ENCODE assay signal across 1 cellular context in genomic region chr2:65407240-65407639, GRCh38.
TF ChIP-seq lines count a peak whose summit lies in the region.

No MANE protein-coding gene starts in this region.

TF ChIP-seq in HCT116, 20 proteins besides CTCF, POLR2A, EP300 and RAD21 (continued from another document):
- TF ChIP-seq ZBTB33 (IDR thresholded peaks at IDR 0.05; ENCODE audit: extremely low read depth, insufficient replicate concordance, low read length) = no peak
- TF ChIP-seq ELF1 (IDR thresholded peaks at IDR 0.05; ENCODE audit: borderline replicate concordance, low read depth) = no peak
- TF ChIP-seq, protein P1, sequence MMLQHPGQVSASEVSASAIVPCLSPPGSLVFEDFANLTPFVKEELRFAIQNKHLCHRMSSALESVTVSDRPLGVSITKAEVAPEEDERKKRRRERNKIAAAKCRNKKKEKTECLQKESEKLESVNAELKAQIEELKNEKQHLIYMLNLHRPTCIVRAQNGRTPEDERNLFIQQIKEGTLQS (IDR thresholded peaks at IDR 0.05) = no peak
- no peak for TF ChIP-seq YY1 (IDR thresholded peaks at IDR 0.05; ENCODE audit: extremely low read depth, insufficient replicate concordance, low read depth, low read length)
- TF ChIP-seq JUND (IDR thresholded peaks at IDR 0.05) = no peak
- no peak for TF ChIP-seq FOSL1 (IDR thresholded peaks at IDR 0.05; ENCODE audit: low read depth)
- TF ChIP-seq EZH2 (IDR thresholded peaks at IDR 0.05) = no peak
- no peak for TF ChIP-seq SP1 (IDR thresholded peaks at IDR 0.05; ENCODE audit: low read depth)
- TF ChIP-seq SRF (IDR thresholded peaks at IDR 0.05; ENCODE audit: low read depth) = no peak
- TF ChIP-seq SIN3A (IDR thresholded peaks at IDR 0.05; ENCODE audit: low read depth) = no peak
- TF ChIP-seq ZFX (IDR thresholded peaks at IDR 0.05) = no peak
- TF ChIP-seq CEBPB (IDR thresholded peaks at IDR 0.05; ENCODE audit: low read depth) = no peak
- no peak for TF ChIP-seq EGR1 (IDR thresholded peaks at IDR 0.05; ENCODE audit: low read depth)
- no peak for TF ChIP-seq ZNF274 (IDR thresholded peaks at IDR 0.05; ENCODE audit: low read depth, low read length)
- no peak for TF ChIP-seq POLR2AphosphoS5 (IDR thresholded peaks at IDR 0.05; ENCODE audit: low read depth, low read length)
- TF ChIP-seq CBX3 (IDR thresholded peaks at IDR 0.05; ENCODE audit: low read depth) = no peak
